Comparison of ENCODE assay signal across 32 cellular contexts in the genomic region with DNA sequence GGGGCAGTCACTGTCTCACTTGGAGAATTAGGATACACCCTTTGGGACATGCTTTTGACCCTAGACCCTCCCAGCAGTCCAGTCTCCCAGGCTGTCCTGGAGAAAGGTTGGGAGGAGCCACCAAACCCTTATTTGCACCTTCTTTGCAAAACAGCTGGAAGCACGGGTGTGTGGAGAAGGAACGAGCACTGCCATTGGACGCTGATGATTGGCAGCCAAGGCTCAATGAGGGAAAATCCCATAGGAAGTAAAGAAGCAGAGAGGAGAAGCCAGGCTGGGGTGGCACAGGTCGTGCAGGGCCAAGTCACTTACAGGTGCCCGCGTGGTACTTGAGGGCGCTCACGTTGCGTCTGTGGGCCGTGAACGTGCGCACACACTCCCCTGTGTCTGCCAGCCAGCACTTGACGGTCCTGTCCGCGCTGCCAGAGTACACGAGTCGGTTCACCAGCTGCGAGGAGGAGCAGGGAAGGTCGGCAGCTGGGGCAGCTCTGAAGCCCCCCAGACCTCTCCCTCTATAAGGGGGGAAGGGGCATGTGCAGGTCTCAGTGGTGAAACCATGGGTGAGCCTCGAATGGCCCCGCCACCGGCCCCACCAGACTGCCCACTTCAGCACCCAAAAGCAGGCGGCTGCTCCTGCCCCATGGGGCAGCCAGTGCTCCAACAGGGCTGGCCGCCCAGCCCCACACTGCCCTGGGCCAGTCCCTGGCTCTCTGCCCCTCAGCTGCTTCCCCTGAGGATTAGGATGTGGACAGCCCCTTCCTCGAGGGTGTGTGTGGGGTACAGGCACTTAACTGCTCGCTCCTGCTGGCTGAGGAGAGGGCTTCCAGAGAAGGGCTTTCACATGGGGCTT. TPM values are rescaled to one million over a fixed set of nuclear protein-coding genes. Genes with fewer than 3 reads are reported as not detected.
A peak's percentile ranks its signal among the peaks of the same experiment; 100 is the strongest.
DNase-seq lines count a peak whose midpoint lies in the region; ATAC-seq and TF ChIP-seq lines count a peak whose summit lies in the region.
"Had no signal": no experiment of that assay in that cellular context is flagged by ENCODE, and none has a peak within 500 bp of the region (broad histone marks: within the 10 kb centered on the region; RNA-seq: fewer than 3 reads in every experiment).

No MANE protein-coding gene starts in this region.

- no peaks in the 10 kb centered on the region for H3K9me3 ChIP-seq in left ventricle myocardium inferior (replicated peaks)
- H3K9me3 ChIP-seq in right atrium auricular region: no peaks in the 10 kb centered on the region
- no peaks in the 10 kb centered on the region for H3K9me3 ChIP-seq in lower lobe of right lung
- H3K9me3 ChIP-seq in tibial artery: no peaks in the 10 kb centered on the region
- H3K9me3 ChIP-seq: gastroesophageal sphincter, neutrophil, sigmoid colon, SJSA1 had no signal

- peaks cover 17% of the 10 kb centered on the region for H3K4me1 ChIP-seq in left ventricle myocardium inferior
- peaks cover 0 to 15% of the 10 kb centered on the region in 2 donors for H3K4me1 ChIP-seq in right atrium auricular region
- H3K4me1 ChIP-seq in lower lobe of right lung: peaks cover 20% of the 10 kb centered on the region
- peaks cover 0 to 39% (median 29%) of the 10 kb centered on the region in 4 donors for H3K4me1 ChIP-seq in tibial artery
- H3K4me1 ChIP-seq: SJSA1 had no signal

- no peak overlapping the region for H3K4me3 ChIP-seq in left ventricle myocardium inferior
- no peak overlapping the region for H3K4me3 ChIP-seq in right atrium auricular region
- H3K4me3 ChIP-seq in lower lobe of right lung: no peak overlapping the region
- no peak overlapping the region for H3K4me3 ChIP-seq in tibial artery
- H3K4me3 ChIP-seq: dorsolateral prefrontal cortex, gastroesophageal sphincter, sigmoid colon, SJSA1 had no signal

- H3K9me3 Mint-ChIP-seq in activated B cell treated with CpG ODN at 0.5 μM for 24 hours: no peaks in the 10 kb centered on the region
- H3K9me3 Mint-ChIP-seq: CD8-positive, alpha-beta memory T cell had no signal

- POLR2A ChIA-PET in activated B cell treated with CpG ODN at 0.5 μM for 24 hours (lab: Charles Lee): interaction anchor here (0.6 kb wide), 1 partner anchor 186 kb away, joined by 3 read pairs; no protein-coding TSS in a partner anchor

- no peak for TF ChIP-seq CTCF in left ventricle myocardium inferior (IDR thresholded peaks at IDR 0.05; ENCODE audit: borderline replicate concordance)
- no peak for TF ChIP-seq CTCF in right atrium auricular region (IDR thresholded peaks at IDR 0.05)
- TF ChIP-seq CTCF in activated B cell treated with CpG ODN at 0.5 μM for 24 hours (IDR thresholded peaks at IDR 0.05): no peak
- TF ChIP-seq CTCF in lower lobe of right lung (IDR thresholded peaks at IDR 0.05): no peak
- no peak for TF ChIP-seq CTCF in tibial artery (IDR thresholded peaks at IDR 0.05)

- no peak overlapping the region for H3K27ac Mint-ChIP-seq in activated B cell treated with CpG ODN at 0.5 μM for 24 hours
- H3K27ac Mint-ChIP-seq: brain, progenitor cell of endocrine pancreas had no signal

- CTCF ChIA-PET in activated B cell treated with CpG ODN at 0.5 μM for 24 hours (lab: Charles Lee): no interaction called here

- H3K27ac ChIP-seq in left ventricle myocardium inferior (replicated peaks) (no peak overlapping the region), right atrium auricular region (no peak overlapping the region), lower lobe of right lung (no peak overlapping the region), tibial artery (peak overlapping the region; percentile 66 to 67)
- H3K27ac ChIP-seq: gastroesophageal sphincter, neutrophil, sigmoid colon, SJSA1 had no signal

- ATAC-seq in activated B cell treated with CpG ODN at 0.5 μM for 24 hours (ENCODE audit: low read depth) (no peak), lower lobe of right lung (peak; percentile 2 to 58), GM21423 (IDR thresholded peaks at IDR 0.05; ENCODE audit: unreplicated experiment) (no peak)
- ATAC-seq: gastroesophageal sphincter had no signal

- H3K36me3 ChIP-seq in left ventricle myocardium inferior (no peaks in the 10 kb centered on the region), right atrium auricular region (no peaks in the 10 kb centered on the region), lower lobe of right lung (no peaks in the 10 kb centered on the region), tibial artery (peaks cover 0 to 5% (median 0%) of the 10 kb centered on the region in 3 donors)
- H3K36me3 ChIP-seq: sigmoid colon, SJSA1 had no signal

- DNase-seq in left ventricle myocardium inferior (peak; percentile 7), right atrium auricular region (ENCODE audit: low spot score) (no peak), activated B cell treated with CpG ODN at 0.5 μM for 24 hours (peak; percentile 8), lower lobe of right lung (no peak), tibial artery (no peak), HT-29 (ENCODE audit: low spot score) (no peak)
- DNase-seq in activated naive CD4-positive, alpha-beta T cell treated with Interleukin-2 at 50 U/mL for 16 hours: no peak
- DNase-seq: ACHN; activated CD4-positive, alpha-beta T cell treated with anti-CD3 and anti-CD28 coated beads, Interleukin-2, amount 50 U/mL, for 48 hours; activated CD4-positive, CD25-positive, alpha-beta regulatory T cell treated with anti-CD3 and anti-CD28 coated beads, Interleukin-2, amount 50 U/mL, for 72 hours; activated naive CD4-positive, alpha-beta T cell; EL; GOT3; hippocampal formation; KBM-7; mesenchymal stem cell; NCI-H2081; NCI-H774; sigmoid colon; stimulated activated CD4-positive, alpha-beta T cell treated with anti-CD3 and anti-CD28 coated beads, Interleukin-4, amount 100 ng/mL, for 4 hours had no signal

- peaks cover 19% of the 10 kb centered on the region for H3K4me1 Mint-ChIP-seq in activated B cell treated with CpG ODN at 0.5 μM for 24 hours

- no peaks in the 10 kb centered on the region for H3K36me3 Mint-ChIP-seq in activated B cell treated with CpG ODN at 0.5 μM for 24 hours (ENCODE audit: low read depth)
- H3K36me3 Mint-ChIP-seq: CD8-positive, alpha-beta memory T cell had no signal

- no peak overlapping the region for H3K4me3 Mint-ChIP-seq in activated B cell treated with CpG ODN at 0.5 μM for 24 hours
- H3K4me3 Mint-ChIP-seq: B cell, brain had no signal

- H3K27me3 ChIP-seq in left ventricle myocardium inferior (ENCODE audit: low read depth): peaks cover 47% of the 10 kb centered on the region
- peaks cover 2 to 15% of the 10 kb centered on the region in 2 donors for H3K27me3 ChIP-seq in right atrium auricular region
- H3K27me3 ChIP-seq in lower lobe of right lung (ENCODE audit: low read depth): peaks cover 30% of the 10 kb centered on the region
- peaks cover 0 to 14% of the 10 kb centered on the region in 2 donors for H3K27me3 ChIP-seq in tibial artery

- intact Hi-C loops in left ventricle myocardium inferior (cut with micrococcal nuclease) (no loop called here), activated B cell treated with CpG ODN at 0.5 μM for 24 hours (cut with micrococcal nuclease) (loop anchor here (5.0 kb wide), 1 partner anchor 62 kb away; no protein-coding TSS in a partner anchor), lower lobe of right lung (cut with DNase I) (no loop called here), tibial artery (cut with DNase I; ENCODE audit: low total_unique reads) (no loop called here)

- peaks cover 8% of the 10 kb centered on the region for H3K27me3 Mint-ChIP-seq in activated B cell treated with CpG ODN at 0.5 μM for 24 hours

RNA-seq across cellular contexts. Expression of a gene that starts 24.8 kb away (rescaled TPM):
- total RNA-seq in left ventricle myocardium inferior (0.16 TPM), right atrium auricular region (1 to 10 TPM in 1 of 2 donors, under 1 TPM in 1; 0.33 to 1.6 TPM), activated B cell treated with CpG ODN at 0.5 μM for 24 hours (0.33 and 0.49 TPM in 2 replicates), lower lobe of right lung (4.4 TPM)
- total RNA-seq in HT-29 (2014; rRNA removed; shearing (Covaris generic)): 1.8 and 2.0 TPM in 2 replicates
- total RNA-seq: T-helper 1 cell treated with Interleukin-12 subunit alpha and Interleukin-12 subunit beta and Interleukin-4 antibody, amounts not matched to agents 30 ng/mL and 1 ng/mL, for 36 hours had no signal

RNA-seq across cellular contexts. Expression of a gene that starts 43.4 kb away (rescaled TPM):
- total RNA-seq in left ventricle myocardium inferior (39.5 TPM), right atrium auricular region (10 to 100 TPM; 33.5 to 39.6 TPM), activated B cell treated with CpG ODN at 0.5 μM for 24 hours (47.5 and 52.7 TPM in 2 replicates), lower lobe of right lung (53.7 TPM)
- total RNA-seq in HT-29 (2014; rRNA removed; shearing (Covaris generic)): 34.3 and 39.5 TPM in 2 replicates

RNA-seq across cellular contexts. Expression of a gene that starts 54.9 kb away (rescaled TPM):
- total RNA-seq in left ventricle myocardium inferior: 0.41 TPM
- under 1 TPM in 1 of 2 donors, not detected in 1; 0.90 TPM for total RNA-seq in right atrium auricular region
- not detected in 2 replicates for total RNA-seq in activated B cell treated with CpG ODN at 0.5 μM for 24 hours
- total RNA-seq in lower lobe of right lung: not detected
- 1.4 TPM in 1 of 2 replicates, not detected in the other for total RNA-seq in HT-29 (2014; rRNA removed; shearing (Covaris generic))
- total RNA-seq: B cell; CD8-positive, alpha-beta memory T cell; cerebellum; M059J; SJSA1; T-helper 1 cell treated with Interleukin-12 subunit alpha and Interleukin-12 subunit beta and Interleukin-4 antibody, amounts not matched to agents 30 ng/mL and 1 ng/mL, for 36 hours had no signal

Comparison
In these comparisons a context has a peak if more than half of its experiments do, and no peak if none do; other contexts are left out.
1. DNase-seq: peak in left ventricle myocardium inferior (single experiment) and activated B cell treated with CpG ODN at 0.5 μM for 24 hours (single experiment); none in right atrium auricular region (single experiment), lower lobe of right lung (single experiment), tibial artery (0 of 2), HT-29 (single experiment) and activated naive CD4-positive, alpha-beta T cell treated with Interleukin-2 at 50 U/mL for 16 hours (single experiment).
2. H3K27ac ChIP-seq: peak in tibial artery (2 of 2); none in left ventricle myocardium inferior (single experiment), right atrium auricular region (0 of 2) and lower lobe of right lung (single experiment).
3. ATAC-seq: peak in lower lobe of right lung (2 of 2); none in activated B cell treated with CpG ODN at 0.5 μM for 24 hours (single experiment) and GM21423 (single experiment).